In genomic region chr16:4682616-4683254, GRCh38 we compare ENCODE assay signal across 8 cellular contexts. TPM values are rescaled to one million over a fixed set of nuclear protein-coding genes. Genes with fewer than 3 reads are reported as not detected.
DNase-seq lines count a peak whose midpoint lies in the region; ATAC-seq lines count a peak whose summit lies in the region.

No MANE protein-coding gene starts in this region.

- intact Hi-C loops in activated naive CD4-positive, alpha-beta T cell treated with anti-CD3 and anti-CD28 coated beads for 36 hours (cut with micrococcal nuclease): no loop called here

- CTCF ChIA-PET in activated naive CD4-positive, alpha-beta T cell treated with anti-CD3 and anti-CD28 coated beads for 36 hours (lab: Charles Lee): interaction anchor here (0.6 to 1.1 kb wide), 3 partner anchors 9 to 98 kb away, joined by 3 read pairs; no protein-coding TSS in a partner anchor

- ATAC-seq in stimulated activated naive CD8-positive, alpha-beta T cell treated with anti-CD3 and anti-CD28 coated beads, Interleukin-15, amount 100 ng/mL, for 72 hours: peak; percentile 64
- ATAC-seq in GM19467 (IDR thresholded peaks at IDR 0.05; ENCODE audit: unreplicated experiment): no peak

- no peaks in the 10 kb centered on the region for H3K27me3 Mint-ChIP-seq in activated naive CD4-positive, alpha-beta T cell treated with anti-CD3 and anti-CD28 coated beads for 36 hours (ENCODE audit: low read depth)
- H3K27me3 Mint-ChIP-seq in stimulated activated naive CD8-positive, alpha-beta T cell treated with anti-CD3 and anti-CD28 coated beads, Interleukin-15, amount 100 ng/mL, for 72 hours: no peaks in the 10 kb centered on the region

- H3K36me3 Mint-ChIP-seq in activated naive CD4-positive, alpha-beta T cell treated with anti-CD3 and anti-CD28 coated beads for 36 hours (ENCODE audit: low read depth): peaks cover 2% of the 10 kb centered on the region

- peaks cover 4% of the 10 kb centered on the region for H3K4me1 Mint-ChIP-seq in activated naive CD4-positive, alpha-beta T cell treated with anti-CD3 and anti-CD28 coated beads for 36 hours (ENCODE audit: low read depth)
- peaks cover 56% of the 10 kb centered on the region for H3K4me1 Mint-ChIP-seq in stimulated activated naive CD8-positive, alpha-beta T cell treated with anti-CD3 and anti-CD28 coated beads, Interleukin-15, amount 100 ng/mL, for 72 hours

- no peak overlapping the region for H3K4me3 Mint-ChIP-seq in activated naive CD4-positive, alpha-beta T cell treated with anti-CD3 and anti-CD28 coated beads for 36 hours
- peak overlapping the region in 1 of 2 donors; percentile 39 for H3K4me3 Mint-ChIP-seq in stimulated activated naive CD8-positive, alpha-beta T cell treated with anti-CD3 and anti-CD28 coated beads, Interleukin-15, amount 100 ng/mL, for 72 hours

- DNase-seq in Ammon's horn (ENCODE audit: low spot score) (peak; percentile 73), HuH-7 (ENCODE audit: low spot score) (peak; percentile 67), islet precursor cell (peak; percentile 80), NCI-H2029 (lab: John Stamatoyannopoulos, UW) (no peak), NCI-H187 (lab: John Stamatoyannopoulos, UW) (no peak)
- DNase-seq in activated naive CD4-positive, alpha-beta T cell treated with anti-CD3 and anti-CD28 coated beads for 36 hours: peak; percentile 58
- DNase-seq in stimulated activated naive CD8-positive, alpha-beta T cell treated with anti-CD3 and anti-CD28 coated beads, Interleukin-15, amount 100 ng/mL, for 72 hours: peak in 1 of 2 donors; percentile 58

- H3K27ac Mint-ChIP-seq in activated naive CD4-positive, alpha-beta T cell treated with anti-CD3 and anti-CD28 coated beads for 36 hours: no peak overlapping the region
- peak overlapping the region in 1 of 2 donors; percentile 77 for H3K27ac Mint-ChIP-seq in stimulated activated naive CD8-positive, alpha-beta T cell treated with anti-CD3 and anti-CD28 coated beads, Interleukin-15, amount 100 ng/mL, for 72 hours

- H3K9me3 Mint-ChIP-seq in activated naive CD4-positive, alpha-beta T cell treated with anti-CD3 and anti-CD28 coated beads for 36 hours: no peaks in the 10 kb centered on the region
- no peaks in the 10 kb centered on the region for H3K9me3 Mint-ChIP-seq in stimulated activated naive CD8-positive, alpha-beta T cell treated with anti-CD3 and anti-CD28 coated beads, Interleukin-15, amount 100 ng/mL, for 72 hours

RNA-seq across cellular contexts. Expression of gene NUDT16L1, which starts 10.6 kb away (rescaled TPM):
- total RNA-seq in activated naive CD4-positive, alpha-beta T cell treated with anti-CD3 and anti-CD28 coated beads for 36 hours: 10 to 100 TPM; 20.0 to 20.7 TPM

RNA-seq across cellular contexts. Expression of gene ANKS3, which starts 51.3 kb away (rescaled TPM):
- total RNA-seq in activated naive CD4-positive, alpha-beta T cell treated with anti-CD3 and anti-CD28 coated beads for 36 hours: 10 to 100 TPM in 1 of 2 experiments, 1 to 10 TPM in 1; 8.2 to 11.7 TPM

RNA-seq across cellular contexts. Expression of gene DNAAF8, which starts 51.6 kb away (rescaled TPM):
- total RNA-seq in activated naive CD4-positive, alpha-beta T cell treated with anti-CD3 and anti-CD28 coated beads for 36 hours: under 1 TPM in 1 of 2 experiments, not detected in 1; 0.07 TPM

RNA-seq across cellular contexts. Expression of gene MGRN1, which starts 58.1 kb away (rescaled TPM):
- 10 to 100 TPM; 46.3 to 48.8 TPM for total RNA-seq in activated naive CD4-positive, alpha-beta T cell treated with anti-CD3 and anti-CD28 coated beads for 36 hours

Comparison
In these comparisons a context has a peak if more than half of its experiments do, and no peak if none do; other contexts are left out.
1. DNase-seq: peak in Ammon's horn (single experiment), HuH-7 (single experiment), activated naive CD4-positive, alpha-beta T cell treated with anti-CD3 and anti-CD28 coated beads for 36 hours (single experiment) and islet precursor cell (single experiment); none in NCI-H2029 (single experiment) and NCI-H187 (0 of 2).